In genomic region chr2:72883356-72883962, GRCh38 we compare ENCODE assay signal across 12 cellular contexts. TPM values are rescaled to one million over a fixed set of nuclear protein-coding genes. Genes with fewer than 3 reads are reported as not detected.
DNase-seq lines count a peak whose midpoint lies in the region; ATAC-seq and TF ChIP-seq lines count a peak whose summit lies in the region.
"Had no signal": no experiment of that assay in that cellular context is flagged by ENCODE, and none has a peak within 500 bp of the region (broad histone marks: within the 10 kb centered on the region; RNA-seq: fewer than 3 reads in every experiment).

No MANE protein-coding gene starts in this region.

- H3K4me3 Mint-ChIP-seq in Caco-2 (ENCODE audit: unreplicated experiment), result no peak overlapping the region
- H3K4me3 Mint-ChIP-seq in stimulated activated effector memory CD8-positive, alpha-beta T cell treated with anti-CD3 and anti-CD28 coated beads, Interleukin-12 subunit alpha, Interleukin-12 subunit beta, amount 100 ng/mL, for 72 hours, result no peak overlapping the region
- H3K4me3 Mint-ChIP-seq: IgD-negative memory B cell; T-helper 1 cell treated with Interleukin-12 subunit alpha and Interleukin-12 subunit beta and Interleukin-4 antibody, amounts not matched to agents 30 μg/mL and 1 μg/mL, for 36 hours had no signal

- POLR2A ChIA-PET in Caco-2 (lab: Charles Lee), result interaction anchor here (1.1 kb wide), 1 partner anchor 188 kb away, joined by 3 read pairs; the partner anchor contains the start of gene SFXN5

- peaks cover 6% of the 10 kb centered on the region for H3K36me3 Mint-ChIP-seq in Caco-2 (ENCODE audit: insufficient read depth, unreplicated experiment)
- no peaks in the 10 kb centered on the region for H3K36me3 Mint-ChIP-seq in stimulated activated effector memory CD8-positive, alpha-beta T cell treated with anti-CD3 and anti-CD28 coated beads, Interleukin-12 subunit alpha, Interleukin-12 subunit beta, amount 100 ng/mL, for 72 hours
- H3K36me3 Mint-ChIP-seq: brain, IgD-negative memory B cell had no signal

- DNase-seq in Caco-2, result peak; percentile 69 to 82
- DNase-seq in HT-29 (ENCODE audit: low spot score), result peak; percentile 61
- peak; percentile 23 for DNase-seq in activated CD4-positive, alpha-beta T cell treated with anti-CD3 and anti-CD28 coated beads, Interleukin-2, amount 50 U/mL, for 1 hour
- DNase-seq in iPS-NIHi7 (ENCODE audit: extremely low spot score), result peak; percentile 82
- no peak for DNase-seq in NCI-H1092 treated with DMSO at 0.1 percent for 48 hours (lab: John Stamatoyannopoulos, UW)
- DNase-seq in NCI-H82 (lab: John Stamatoyannopoulos, UW), result no peak
- no peak for DNase-seq in stimulated activated effector memory CD8-positive, alpha-beta T cell treated with anti-CD3 and anti-CD28 coated beads, Interleukin-12 subunit alpha, Interleukin-12 subunit beta, amount 100 ng/mL, for 72 hours (ENCODE audit: low spot score in 2 of 2)

- BruUV-seq in Caco-2 (replicated peaks; lab: Mats Ljungman, UMichigan), result no TSS peak

- ATAC-seq in GM19035 (IDR thresholded peaks at IDR 0.05; ENCODE audit: unreplicated experiment), result no peak
- no peak for ATAC-seq in stimulated activated effector memory CD8-positive, alpha-beta T cell treated with anti-CD3 and anti-CD28 coated beads, Interleukin-12 subunit alpha, Interleukin-12 subunit beta, amount 100 ng/mL, for 72 hours
- ATAC-seq: left colon had no signal

- H3K27ac Mint-ChIP-seq in Caco-2 (ENCODE audit: unreplicated experiment), result no peak overlapping the region
- no peak overlapping the region for H3K27ac Mint-ChIP-seq in stimulated activated effector memory CD8-positive, alpha-beta T cell treated with anti-CD3 and anti-CD28 coated beads, Interleukin-12 subunit alpha, Interleukin-12 subunit beta, amount 100 ng/mL, for 72 hours
- H3K27ac Mint-ChIP-seq: brain; IgD-negative memory B cell; T-helper 1 cell treated with Interleukin-12 subunit alpha and Interleukin-12 subunit beta and Interleukin-4 antibody, amounts not matched to agents 30 μg/mL and 1 μg/mL, for 36 hours had no signal

- H3K4me1 Mint-ChIP-seq in Caco-2 (ENCODE audit: low read depth, unreplicated experiment), result peaks cover 2% of the 10 kb centered on the region
- no peaks in the 10 kb centered on the region for H3K4me1 Mint-ChIP-seq in stimulated activated effector memory CD8-positive, alpha-beta T cell treated with anti-CD3 and anti-CD28 coated beads, Interleukin-12 subunit alpha, Interleukin-12 subunit beta, amount 100 ng/mL, for 72 hours

- no peaks in the 10 kb centered on the region for H3K36me3 ChIP-seq in Caco-2 (ENCODE audit: control insufficient read depth, insufficient read depth, low read length)

- CTCF ChIA-PET in Caco-2 (lab: Charles Lee), result interaction anchor here (0.7 to 2.0 kb wide), 4 partner anchors 10 to 52 kb away, joined by 4 to 8 read pairs (median 6); no protein-coding TSS in a partner anchor

- peaks cover 14% of the 10 kb centered on the region for H3K27me3 Mint-ChIP-seq in Caco-2 (ENCODE audit: insufficient read depth, unreplicated experiment)

- H3K4me3 ChIP-seq in Caco-2 (ENCODE audit: low read depth, low read length), result no peak overlapping the region

- peaks cover 20% of the 10 kb centered on the region for H3K4me1 ChIP-seq in Caco-2

- no peaks in the 10 kb centered on the region for H3K27me3 ChIP-seq in Caco-2 (replicated peaks; ENCODE audit: control insufficient read depth, insufficient read depth, low read length)

- H3K9me3 Mint-ChIP-seq in Caco-2 (ENCODE audit: unreplicated experiment), result no peaks in the 10 kb centered on the region
- H3K9me3 Mint-ChIP-seq in stimulated activated effector memory CD8-positive, alpha-beta T cell treated with anti-CD3 and anti-CD28 coated beads, Interleukin-12 subunit alpha, Interleukin-12 subunit beta, amount 100 ng/mL, for 72 hours, result no peaks in the 10 kb centered on the region
- H3K9me3 Mint-ChIP-seq: T-helper 1 cell treated with Interleukin-12 subunit alpha and Interleukin-12 subunit beta and Interleukin-4 antibody, amounts not matched to agents 30 μg/mL and 1 μg/mL, for 36 hours had no signal

- no peaks in the 10 kb centered on the region for H3K9me3 ChIP-seq in Caco-2

- TF ChIP-seq CTCF in Caco-2 (IDR thresholded peaks at IDR 0.05; ENCODE audit: insufficient read depth in 1 of 2, low read depth in 1 of 2, low read length in 1 of 2, severe bottlenecking in 1 of 2, unreplicated experiment in 1 of 2), result no peak

- intact Hi-C loops in Caco-2 (cut with micrococcal nuclease; ENCODE audit: unreplicated experiment), result no loop called here

RNA-seq across cellular contexts. Expression of gene SPR, which starts 3.7 kb away (rescaled TPM):
- total RNA-seq in Caco-2 (2022), result 49.6 and 51.5 TPM in 2 replicates
- 77.8 and 86.8 TPM in 2 replicates for total RNA-seq in HT-29 (2014; rRNA removed; shearing (Covaris generic))

RNA-seq across cellular contexts. Expression of gene EMX1, which starts 33.9 kb away (rescaled TPM):
- total RNA-seq in Caco-2 (2022), result 2.6 and 3.6 TPM in 2 replicates
- 0.23 and 1.0 TPM in 2 replicates for total RNA-seq in HT-29 (2014; rRNA removed; shearing (Covaris generic))

RNA-seq across cellular contexts. Expression of gene EXOC6B, which starts 57.6 kb away (rescaled TPM):
- total RNA-seq in Caco-2 (2022), result 36.1 and 38.0 TPM in 2 replicates
- 0.89 and 6.3 TPM in 2 replicates for total RNA-seq in HT-29 (2014; rRNA removed; shearing (Covaris generic))

Comparison
In these comparisons a context has a peak if more than half of its experiments do, and no peak if none do; other contexts are left out.
1. DNase-seq: peak in Caco-2 (2 of 2), HT-29 (single experiment), activated CD4-positive, alpha-beta T cell treated with anti-CD3 and anti-CD28 coated beads, Interleukin-2, amount 50 U/mL, for 1 hour (single experiment) and iPS-NIHi7 (single experiment); none in NCI-H1092 treated with DMSO at 0.1 percent for 48 hours (single experiment), NCI-H82 (single experiment) and stimulated activated effector memory CD8-positive, alpha-beta T cell treated with anti-CD3 and anti-CD28 coated beads, Interleukin-12 subunit alpha, Interleukin-12 subunit beta, amount 100 ng/mL, for 72 hours (0 of 2).